In genomic region chr1:43156026-43156425, GRCh38 we compare ENCODE assay signal across 20 cellular contexts. TPM values are rescaled to one million over a fixed set of nuclear protein-coding genes. Genes with fewer than 3 reads are reported as not detected.
"Had no signal": no experiment of that assay in that cellular context is flagged by ENCODE, and none has a peak within 500 bp of the region (broad histone marks: within the 10 kb centered on the region; RNA-seq: fewer than 3 reads in every experiment).

No MANE protein-coding gene starts in this region.

- ATAC-seq: effector memory CD8-positive, alpha-beta T cell; gastrocnemius medialis; left ventricle myocardium superior; lower lobe of right lung; natural killer cell; psoas muscle; right cardiac atrium; stimulated activated effector memory CD8-positive, alpha-beta T cell treated with anti-CD3 and anti-CD28 coated beads, Interleukin-12 subunit alpha, Interleukin-12 subunit beta, amount 100 ng/mL, for 72 hours had no signal

- H3K4me3 ChIP-seq: gastrocnemius medialis, lower lobe of right lung, ovary, psoas muscle, sigmoid colon, stomach, thyroid gland had no signal

- H3K27ac ChIP-seq: gastrocnemius medialis, lower lobe of right lung, ovary, psoas muscle, sigmoid colon, stomach, thyroid gland had no signal

- H3K9me3 ChIP-seq: gastrocnemius medialis, lower lobe of right lung, ovary, psoas muscle, sigmoid colon, stomach, thyroid gland had no signal

- DNase-seq: cortex of kidney; effector memory CD8-positive, alpha-beta T cell; gastrocnemius medialis; head of caudate nucleus; left ventricle myocardium superior; lower lobe of right lung; natural killer cell; occipital lobe; ovary; posterior cingulate gyrus; psoas muscle; right cardiac atrium; sigmoid colon; stimulated activated CD4-positive, alpha-beta T cell treated with anti-CD3 and anti-CD28 coated beads, Interleukin-2, amount 100 ng/mL, for 24 hours; stimulated activated CD4-positive, alpha-beta T cell treated with anti-CD3 and anti-CD28 coated beads, Interleukin-4, amount 100 ng/mL, for 24 hours; stimulated activated naive CD4-positive, alpha-beta T cell treated with Interleukin-2 at 50 U/mL for 16 hours; stomach; thyroid gland; trophoblast cell had no signal

- H3K27me3 ChIP-seq: ovary, thyroid gland had no signal

- H3K36me3 ChIP-seq: gastrocnemius medialis, lower lobe of right lung, ovary, sigmoid colon, stomach, thyroid gland had no signal

- H3K4me1 ChIP-seq: gastrocnemius medialis, lower lobe of right lung, psoas muscle, sigmoid colon, stomach, thyroid gland had no signal

RNA-seq across cellular contexts. Expression of gene CFAP57, which starts 16.1 kb away (rescaled TPM):
- total RNA-seq: left ventricle myocardium superior had no signal
